1 cellular context compared by ENCODE assay signal in genomic region chr19:16185123-16185924, GRCh38.
TF ChIP-seq lines count a peak whose summit lies in the region.

TSS of gene FAM32A (plus strand) at chr19:16185410. CDS start at chr19:16185443, 33 bp downstream.

TF ChIP-seq in HepG2, 621 proteins besides CTCF, POLR2A, EP300 and RAD21 (continued from another document and continues in another):
- TF ChIP-seq TRIM22 (IDR thresholded peaks at IDR 0.05), result no peak
- TF ChIP-seq NAIF1 (CRISPR knock-in tag; IDR thresholded peaks at IDR 0.05; ENCODE audit: borderline replicate concordance), result no peak
- TF ChIP-seq ZFP91 (CRISPR knock-in tag; IDR thresholded peaks at IDR 0.05; ENCODE audit: borderline replicate concordance), result peak; percentile 46; the same call in 1 of the 2 replicates
- no peak for TF ChIP-seq ZNF772 (CRISPR knock-in tag; IDR thresholded peaks at IDR 0.05)
- TF ChIP-seq, protein P1, sequence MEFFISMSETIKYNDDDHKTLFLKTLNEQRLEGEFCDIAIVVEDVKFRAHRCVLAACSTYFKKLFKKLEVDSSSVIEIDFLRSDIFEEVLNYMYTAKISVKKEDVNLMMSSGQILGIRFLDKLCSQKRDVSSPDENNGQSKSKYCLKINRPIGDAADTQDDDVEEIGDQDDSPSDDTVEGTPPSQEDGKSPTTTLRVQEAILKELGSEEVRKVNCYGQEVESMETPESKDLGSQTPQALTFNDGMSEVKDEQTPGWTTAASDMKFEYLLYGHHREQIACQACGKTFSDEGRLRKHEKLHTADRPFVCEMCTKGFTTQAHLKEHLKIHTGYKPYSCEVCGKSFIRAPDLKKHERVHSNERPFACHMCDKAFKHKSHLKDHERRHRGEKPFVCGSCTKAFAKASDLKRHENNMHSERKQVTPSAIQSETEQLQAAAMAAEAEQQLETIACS (CRISPR knock-in tag; IDR thresholded peaks at IDR 0.05), result no peak
- peak; percentile 96 for TF ChIP-seq FOXK1 (CRISPR knock-in tag; IDR thresholded peaks at IDR 0.05; ENCODE audit: borderline replicate concordance, low read depth)
- peak; percentile 28; the same call in 1 of the 2 replicates for TF ChIP-seq KLF9 (CRISPR knock-in tag; IDR thresholded peaks at IDR 0.05; ENCODE audit: low read depth)
- TF ChIP-seq, protein P2, sequence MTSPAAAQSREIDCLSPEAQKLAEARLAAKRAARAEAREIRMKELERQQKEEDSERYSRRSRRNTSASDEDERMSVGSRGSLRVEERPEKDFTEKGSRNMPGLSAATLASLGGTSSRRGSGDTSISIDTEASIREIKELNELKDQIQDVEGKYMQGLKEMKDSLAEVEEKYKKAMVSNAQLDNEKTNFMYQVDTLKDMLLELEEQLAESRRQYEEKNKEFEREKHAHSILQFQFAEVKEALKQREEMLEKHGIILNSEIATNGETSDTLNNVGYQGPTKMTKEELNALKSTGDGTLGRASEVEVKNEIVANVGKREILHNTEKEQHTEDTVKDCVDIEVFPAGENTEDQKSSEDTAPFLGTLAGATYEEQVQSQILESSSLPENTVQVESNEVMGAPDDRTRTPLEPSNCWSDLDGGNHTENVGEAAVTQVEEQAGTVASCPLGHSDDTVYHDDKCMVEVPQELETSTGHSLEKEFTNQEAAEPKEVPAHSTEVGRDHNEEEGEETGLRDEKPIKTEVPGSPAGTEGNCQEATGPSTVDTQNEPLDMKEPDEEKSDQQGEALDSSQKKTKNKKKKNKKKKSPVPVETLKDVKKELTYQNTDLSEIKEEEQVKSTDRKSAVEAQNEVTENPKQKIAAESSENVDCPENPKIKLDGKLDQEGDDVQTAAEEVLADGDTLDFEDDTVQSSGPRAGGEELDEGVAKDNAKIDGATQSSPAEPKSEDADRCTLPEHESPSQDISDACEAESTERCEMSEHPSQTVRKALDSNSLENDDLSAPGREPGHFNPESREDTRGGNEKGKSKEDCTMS (CRISPR knock-in tag; conservative IDR thresholded peaks at IDR 0.05), result no peak
- no peak for TF ChIP-seq ZNF33B (CRISPR knock-in tag; IDR thresholded peaks at IDR 0.05)
- TF ChIP-seq ZNF251 (CRISPR knock-in tag; IDR thresholded peaks at IDR 0.05), result no peak
- TF ChIP-seq SNAPC2 (CRISPR knock-in tag; IDR thresholded peaks at IDR 0.05), result no peak
- TF ChIP-seq, protein P3, sequence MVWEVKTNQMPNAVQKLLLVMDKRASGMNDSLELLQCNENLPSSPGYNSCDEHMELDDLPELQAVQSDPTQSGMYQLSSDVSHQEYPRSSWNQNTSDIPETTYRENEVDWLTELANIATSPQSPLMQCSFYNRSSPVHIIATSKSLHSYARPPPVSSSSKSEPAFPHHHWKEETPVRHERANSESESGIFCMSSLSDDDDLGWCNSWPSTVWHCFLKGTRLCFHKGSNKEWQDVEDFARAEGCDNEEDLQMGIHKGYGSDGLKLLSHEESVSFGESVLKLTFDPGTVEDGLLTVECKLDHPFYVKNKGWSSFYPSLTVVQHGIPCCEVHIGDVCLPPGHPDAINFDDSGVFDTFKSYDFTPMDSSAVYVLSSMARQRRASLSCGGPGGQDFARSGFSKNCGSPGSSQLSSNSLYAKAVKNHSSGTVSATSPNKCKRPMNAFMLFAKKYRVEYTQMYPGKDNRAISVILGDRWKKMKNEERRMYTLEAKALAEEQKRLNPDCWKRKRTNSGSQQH (CRISPR knock-in tag; IDR thresholded peaks at IDR 0.05; ENCODE audit: low read depth), result peak; percentile 68; the same call in 1 of the 2 replicates
- peak; percentile 83; the same call in 1 of the 2 replicates for TF ChIP-seq KLF11 (CRISPR knock-in tag; IDR thresholded peaks at IDR 0.05)
- no peak for TF ChIP-seq ATAD3A (CRISPR knock-in tag; IDR thresholded peaks at IDR 0.05)
- TF ChIP-seq, protein P4, sequence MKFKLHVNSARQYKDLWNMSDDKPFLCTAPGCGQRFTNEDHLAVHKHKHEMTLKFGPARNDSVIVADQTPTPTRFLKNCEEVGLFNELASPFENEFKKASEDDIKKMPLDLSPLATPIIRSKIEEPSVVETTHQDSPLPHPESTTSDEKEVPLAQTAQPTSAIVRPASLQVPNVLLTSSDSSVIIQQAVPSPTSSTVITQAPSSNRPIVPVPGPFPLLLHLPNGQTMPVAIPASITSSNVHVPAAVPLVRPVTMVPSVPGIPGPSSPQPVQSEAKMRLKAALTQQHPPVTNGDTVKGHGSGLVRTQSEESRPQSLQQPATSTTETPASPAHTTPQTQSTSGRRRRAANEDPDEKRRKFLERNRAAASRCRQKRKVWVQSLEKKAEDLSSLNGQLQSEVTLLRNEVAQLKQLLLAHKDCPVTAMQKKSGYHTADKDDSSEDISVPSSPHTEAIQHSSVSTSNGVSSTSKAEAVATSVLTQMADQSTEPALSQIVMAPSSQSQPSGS (CRISPR knock-in tag; IDR thresholded peaks at IDR 0.05), result no peak
- TF ChIP-seq, protein P5, sequence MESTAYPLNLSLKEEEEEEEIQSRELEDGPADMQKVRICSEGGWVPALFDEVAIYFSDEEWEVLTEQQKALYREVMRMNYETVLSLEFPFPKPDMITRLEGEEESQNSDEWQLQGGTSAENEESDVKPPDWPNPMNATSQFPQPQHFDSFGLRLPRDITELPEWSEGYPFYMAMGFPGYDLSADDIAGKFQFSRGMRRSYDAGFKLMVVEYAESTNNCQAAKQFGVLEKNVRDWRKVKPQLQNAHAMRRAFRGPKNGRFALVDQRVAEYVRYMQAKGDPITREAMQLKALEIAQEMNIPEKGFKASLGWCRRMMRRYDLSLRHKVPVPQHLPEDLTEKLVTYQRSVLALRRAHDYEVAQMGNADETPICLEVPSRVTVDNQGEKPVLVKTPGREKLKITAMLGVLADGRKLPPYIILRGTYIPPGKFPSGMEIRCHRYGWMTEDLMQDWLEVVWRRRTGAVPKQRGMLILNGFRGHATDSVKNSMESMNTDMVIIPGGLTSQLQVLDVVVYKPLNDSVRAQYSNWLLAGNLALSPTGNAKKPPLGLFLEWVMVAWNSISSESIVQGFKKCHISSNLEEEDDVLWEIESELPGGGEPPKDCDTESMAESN (CRISPR knock-in tag; conservative IDR thresholded peaks at IDR 0.05), result peak; percentile 73; the same call in 1 of the 2 replicates
- TF ChIP-seq, protein P6, sequence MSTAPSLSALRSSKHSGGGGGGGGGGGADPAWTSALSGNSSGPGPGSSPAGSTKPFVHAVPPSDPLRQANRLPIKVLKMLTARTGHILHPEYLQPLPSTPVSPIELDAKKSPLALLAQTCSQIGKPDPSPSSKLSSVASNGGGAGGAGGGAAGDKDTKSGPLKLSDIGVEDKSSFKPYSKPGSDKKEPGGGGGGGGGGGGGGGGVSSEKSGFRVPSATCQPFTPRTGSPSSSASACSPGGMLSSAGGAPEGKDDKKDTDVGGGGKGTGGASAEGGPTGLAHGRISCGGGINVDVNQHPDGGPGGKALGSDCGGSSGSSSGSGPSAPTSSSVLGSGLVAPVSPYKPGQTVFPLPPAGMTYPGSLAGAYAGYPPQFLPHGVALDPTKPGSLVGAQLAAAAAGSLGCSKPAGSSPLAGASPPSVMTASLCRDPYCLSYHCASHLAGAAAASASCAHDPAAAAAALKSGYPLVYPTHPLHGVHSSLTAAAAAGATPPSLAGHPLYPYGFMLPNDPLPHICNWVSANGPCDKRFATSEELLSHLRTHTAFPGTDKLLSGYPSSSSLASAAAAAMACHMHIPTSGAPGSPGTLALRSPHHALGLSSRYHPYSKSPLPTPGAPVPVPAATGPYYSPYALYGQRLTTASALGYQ (CRISPR knock-in tag; IDR thresholded peaks at IDR 0.05), result no peak
- TF ChIP-seq, protein P7, sequence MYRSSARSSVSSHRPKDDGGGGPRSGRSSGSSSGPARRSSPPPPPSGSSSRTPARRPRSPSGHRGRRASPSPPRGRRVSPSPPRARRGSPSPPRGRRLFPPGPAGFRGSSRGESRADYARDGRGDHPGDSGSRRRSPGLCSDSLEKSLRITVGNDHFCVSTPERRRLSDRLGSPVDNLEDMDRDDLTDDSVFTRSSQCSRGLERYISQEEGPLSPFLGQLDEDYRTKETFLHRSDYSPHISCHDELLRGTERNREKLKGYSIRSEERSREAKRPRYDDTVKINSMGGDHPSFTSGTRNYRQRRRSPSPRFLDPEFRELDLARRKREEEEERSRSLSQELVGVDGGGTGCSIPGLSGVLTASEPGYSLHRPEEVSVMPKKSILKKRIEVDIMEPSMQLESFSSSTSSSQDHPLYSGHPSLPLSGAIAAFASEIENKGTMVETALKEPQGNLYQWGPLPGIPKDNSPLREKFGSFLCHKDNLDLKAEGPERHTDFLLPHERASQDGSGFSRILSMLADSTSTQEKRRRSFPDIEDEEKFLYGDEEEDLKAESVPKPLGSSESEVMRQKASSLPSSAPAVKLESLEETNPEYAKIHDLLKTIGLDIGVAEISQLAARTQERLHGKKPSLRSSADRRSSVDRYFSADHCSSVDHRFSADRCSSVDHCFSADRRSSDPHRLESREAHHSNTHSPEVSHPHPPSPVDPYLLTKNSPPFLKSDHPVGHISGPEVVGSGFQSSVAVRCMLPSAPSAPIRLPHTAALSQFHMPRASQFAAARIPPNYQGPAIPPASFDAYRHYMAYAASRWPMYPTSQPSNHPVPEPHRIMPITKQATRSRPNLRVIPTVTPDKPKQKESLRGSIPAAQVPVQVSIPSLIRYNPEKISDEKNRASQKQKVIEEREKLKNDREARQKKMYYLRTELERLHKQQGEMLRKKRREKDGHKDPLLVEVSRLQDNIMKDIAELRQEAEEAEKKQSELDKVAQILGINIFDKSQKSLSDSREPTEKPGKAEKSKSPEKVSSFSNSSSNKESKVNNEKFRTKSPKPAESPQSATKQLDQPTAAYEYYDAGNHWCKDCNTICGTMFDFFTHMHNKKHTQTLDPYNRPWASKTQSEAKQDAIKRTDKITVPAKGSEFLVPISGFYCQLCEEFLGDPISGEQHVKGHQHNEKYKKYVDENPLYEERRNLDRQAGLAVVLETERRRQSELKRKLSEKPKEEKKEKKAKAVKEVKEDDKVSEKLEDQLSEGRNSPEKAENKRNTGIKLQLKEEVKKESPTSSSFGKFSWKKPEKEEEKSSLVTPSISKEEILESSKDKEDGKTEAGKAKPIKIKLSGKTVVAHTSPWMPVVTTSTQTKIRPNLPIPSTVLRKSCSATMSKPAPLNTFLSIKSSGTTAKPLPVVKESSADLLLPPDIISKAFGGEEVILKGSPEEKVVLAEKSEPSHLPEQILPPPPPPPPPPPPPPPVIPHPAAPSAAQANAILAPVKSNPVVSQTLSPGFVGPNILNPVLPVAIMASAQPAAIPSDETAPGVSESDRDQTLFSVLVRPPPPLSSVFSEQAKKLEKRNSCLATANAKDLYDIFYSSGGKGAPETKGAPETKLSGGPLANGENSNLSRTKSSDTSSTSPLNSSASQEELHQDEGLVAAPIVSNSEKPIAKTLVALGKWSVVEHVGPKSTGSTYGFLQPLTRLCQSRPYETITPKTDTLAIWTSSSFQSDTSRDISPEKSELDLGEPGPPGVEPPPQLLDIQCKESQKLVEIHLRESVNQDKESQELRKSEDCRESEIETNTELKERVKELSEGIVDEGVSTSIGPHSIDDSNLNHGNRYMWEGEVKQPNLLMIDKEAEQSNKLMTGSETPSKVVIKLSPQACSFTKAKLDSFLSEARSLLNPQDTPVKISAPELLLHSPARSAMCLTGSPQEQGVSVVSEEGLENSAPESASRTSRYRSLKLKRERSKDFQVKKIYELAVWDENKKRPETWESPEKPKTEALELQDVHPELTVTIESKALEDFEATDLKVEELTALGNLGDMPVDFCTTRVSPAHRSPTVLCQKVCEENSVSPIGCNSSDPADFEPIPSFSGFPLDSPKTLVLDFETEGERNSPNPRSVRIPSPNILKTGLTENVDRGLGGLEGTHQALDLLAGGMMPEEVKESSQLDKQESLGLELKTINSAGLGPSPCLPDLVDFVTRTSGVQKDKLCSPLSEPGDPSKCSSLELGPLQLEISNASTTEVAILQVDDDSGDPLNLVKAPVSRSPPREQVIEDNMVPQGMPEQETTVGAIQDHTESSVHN (CRISPR knock-in tag; IDR thresholded peaks at IDR 0.05), result no peak
- TF ChIP-seq ZFP82 (CRISPR knock-in tag; IDR thresholded peaks at IDR 0.05; ENCODE audit: borderline replicate concordance), result no peak; the same call in 1 of the 2 replicates
- no peak for TF ChIP-seq ZSCAN22 (CRISPR knock-in tag; IDR thresholded peaks at IDR 0.05)
- no peak for TF ChIP-seq GPBP1L1 (CRISPR knock-in tag; IDR thresholded peaks at IDR 0.05)
- TF ChIP-seq TCF7 (IDR thresholded peaks at IDR 0.05; ENCODE audit: low read depth), result no peak
- TF ChIP-seq ZNF605 (CRISPR knock-in tag; IDR thresholded peaks at IDR 0.05), result no peak
- TF ChIP-seq ZNF468 (CRISPR knock-in tag; IDR thresholded peaks at IDR 0.05), result no peak
- peak; percentile 62; the same call in 1 of the 2 replicates for TF ChIP-seq ETV5 (CRISPR knock-in tag; IDR thresholded peaks at IDR 0.05; ENCODE audit: borderline replicate concordance)
- no peak for TF ChIP-seq ZEB1 (IDR thresholded peaks at IDR 0.05; ENCODE audit: insufficient replicate concordance, low read depth)
